In genomic region chr7:4631664-4632171, GRCh38 we compare ENCODE assay signal across 8 cellular contexts. TPM values are rescaled to one million over a fixed set of nuclear protein-coding genes. Genes with fewer than 3 reads are reported as not detected.
A peak's percentile ranks its signal among the peaks of the same experiment; 100 is the strongest.
DNase-seq lines count a peak whose midpoint lies in the region; ATAC-seq and TF ChIP-seq lines count a peak whose summit lies in the region.

No MANE protein-coding gene starts in this region.

- H3K4me3 Mint-ChIP-seq in mesothelial cell of epicardium: peak overlapping the region; percentile 51

- H3K27me3 ChIP-seq in vagina: no peaks in the 10 kb centered on the region

- no peaks in the 10 kb centered on the region for H3K36me3 ChIP-seq in vagina

- H3K27ac ChIP-seq in vagina: peak overlapping the region; percentile 79

- peaks cover 24% of the 10 kb centered on the region for H3K27me3 Mint-ChIP-seq in mesothelial cell of epicardium (ENCODE audit: low read depth)

- H3K27ac Mint-ChIP-seq in mesothelial cell of epicardium: no peak overlapping the region

- peaks cover 16% of the 10 kb centered on the region for H3K4me1 Mint-ChIP-seq in mesothelial cell of epicardium

- no peaks in the 10 kb centered on the region for H3K36me3 Mint-ChIP-seq in mesothelial cell of epicardium

- H3K9me3 ChIP-seq in vagina: no peaks in the 10 kb centered on the region

- no peaks in the 10 kb centered on the region for H3K9me3 Mint-ChIP-seq in mesothelial cell of epicardium

- peak overlapping the region; percentile 23 to 30 for H3K4me3 ChIP-seq in vagina

- in situ Hi-C loops in KBM-7 (cut with MboI; ENCODE audit: low pct_unique_long_range_greater_than_20kb, low sequenced_read_pairs): no loop called here

- ATAC-seq in GM18502 (IDR thresholded peaks at IDR 0.05; ENCODE audit: poor library complexity, unreplicated experiment): no peak

- intact Hi-C loops in vagina (cut with DNase I): loop anchor here (2.0 kb wide), 1 partner anchor 21 kb away; no protein-coding TSS in a partner anchor

- peak; percentile 55 for DNase-seq in COLO668 (lab: John Stamatoyannopoulos, UW; ENCODE audit: unreplicated experiment)
- peak; percentile 45 for DNase-seq in KBM-7
- peak; percentile 88 for DNase-seq in SHP77 treated with DMSO at 0.1 percent for 48 hours (lab: John Stamatoyannopoulos, UW)
- peak; percentile 61 to 64 for DNase-seq in erythroblast (lab: John Stamatoyannopoulos, UW)
- peak; percentile 44 to 66 for DNase-seq in mesothelial cell of epicardium (ENCODE audit: low spot score in 2 of 2, unreplicated experiment in 2 of 2)
- peak in 1 of 2 donors; percentile 96 for DNase-seq in vagina (ENCODE audit: extremely low spot score in 2 of 2)
- DNase-seq in activated CD4-positive, alpha-beta T cell treated with anti-CD3 and anti-CD28 coated beads for 1 hour: no peak

- peaks cover 9% of the 10 kb centered on the region for H3K4me1 ChIP-seq in vagina

- TF ChIP-seq POLR2A in erythroblast (IDR thresholded peaks at IDR 0.05; ENCODE audit: low read length) (no peak), vagina (IDR thresholded peaks at IDR 0.05) (no peak)

- peak; percentile 40 for TF ChIP-seq CTCF in mesothelial cell of epicardium (IDR thresholded peaks at IDR 0.05; ENCODE audit: unreplicated experiment)
- TF ChIP-seq CTCF in vagina (IDR thresholded peaks at IDR 0.05): peak; percentile 58 to 69 (median 67)

RNA-seq across cellular contexts. Expression of gene FOXK1, which starts 50.4 kb away (rescaled TPM):
- total RNA-seq in mesothelial cell of epicardium (54.6 to 57.3 TPM (median 56.7 TPM) in 3 replicates), vagina (28.5 TPM)
